In the genomic region with DNA sequence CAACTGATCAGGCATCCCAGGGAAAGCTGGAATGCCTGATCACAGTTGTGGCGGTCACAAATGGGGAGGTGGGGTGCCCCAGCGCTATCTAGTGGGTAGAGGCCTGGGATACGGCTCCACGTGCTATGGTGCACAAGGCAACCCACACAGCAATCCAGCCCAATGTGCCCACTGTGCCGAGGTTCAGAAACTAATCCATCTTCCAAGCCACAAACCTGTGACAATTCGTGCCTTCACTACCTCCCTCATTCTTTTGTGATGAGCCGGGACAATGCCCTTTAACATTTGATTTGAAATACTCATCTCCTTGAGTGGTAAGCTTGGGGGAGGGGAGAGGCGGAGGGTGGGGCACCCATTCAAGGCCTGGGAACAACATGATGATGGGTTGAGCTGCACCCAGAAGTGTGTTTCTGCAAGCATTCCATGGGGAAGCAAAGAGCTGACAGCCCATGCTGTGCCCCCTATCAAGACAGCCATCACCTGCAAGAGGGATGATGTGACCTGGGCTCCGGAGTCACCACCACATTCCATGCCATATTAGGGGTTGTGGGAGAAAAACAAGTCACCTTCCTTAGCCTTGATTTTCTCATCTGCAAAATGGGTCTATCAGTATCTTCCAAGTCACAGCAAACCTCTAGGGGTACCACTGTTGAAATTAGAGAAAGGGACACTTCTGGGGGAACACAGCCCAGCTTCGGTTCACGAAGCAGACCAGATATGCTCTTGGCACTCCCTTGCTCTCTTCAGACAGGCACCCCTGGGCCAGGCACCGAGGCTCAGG, we compare ENCODE assay signal across 17 cellular contexts. TPM values are rescaled to one million over a fixed set of nuclear protein-coding genes. Genes with fewer than 3 reads are reported as not detected.
A peak's percentile ranks its signal among the peaks of the same experiment; 100 is the strongest.
DNase-seq lines count a peak whose midpoint lies in the region; ATAC-seq and TF ChIP-seq lines count a peak whose summit lies in the region.
"Had no signal": no experiment of that assay in that cellular context is flagged by ENCODE, and none has a peak within 500 bp of the region (broad histone marks: within the 10 kb centered on the region; RNA-seq: fewer than 3 reads in every experiment).

No MANE protein-coding gene starts in this region.

- peaks cover 37% of the 10 kb centered on the region for H3K36me3 Mint-ChIP-seq in activated CD4-positive, alpha-beta memory T cell treated with anti-CD3 and anti-CD28 coated beads for 36 hours
- H3K36me3 Mint-ChIP-seq in activated CD4-positive, alpha-beta memory T cell treated with anti-CD3 and anti-CD28 coated beads, Interleukin-2, amount 10 ng/mL, durations not matched to agents 7 days and 5 days (ENCODE audit: low read depth): peaks cover 59% of the 10 kb centered on the region
- H3K36me3 Mint-ChIP-seq in endodermal cell (ENCODE audit: low read depth): peaks cover 60% of the 10 kb centered on the region

- peaks cover 26% of the 10 kb centered on the region for H3K4me1 Mint-ChIP-seq in activated CD4-positive, alpha-beta memory T cell treated with anti-CD3 and anti-CD28 coated beads for 36 hours (ENCODE audit: low read depth)
- peaks cover 39% of the 10 kb centered on the region for H3K4me1 Mint-ChIP-seq in activated CD4-positive, alpha-beta memory T cell treated with anti-CD3 and anti-CD28 coated beads, Interleukin-2, amount 10 ng/mL, durations not matched to agents 7 days and 5 days
- peaks cover 6% of the 10 kb centered on the region for H3K4me1 Mint-ChIP-seq in endodermal cell

- H3K27ac ChIP-seq in endodermal cell (ENCODE audit: low read depth, low read length): peak overlapping the region; percentile 16
- H3K27ac ChIP-seq in spleen: peak overlapping the region in 1 of 8 donors; percentile 11
- H3K27ac ChIP-seq: foreskin keratinocyte, pancreas had no signal

- H3K36me3 ChIP-seq in endodermal cell (ENCODE audit: control insufficient read depth, insufficient read depth, low read length): peaks cover 65% of the 10 kb centered on the region
- peaks cover 11 to 73% (median 65%) of the 10 kb centered on the region in 6 donors for H3K36me3 ChIP-seq in spleen

- H3K4me1 ChIP-seq in endodermal cell (ENCODE audit: control insufficient read depth, insufficient read depth, low read length) (no peaks in the 10 kb centered on the region), spleen (peaks cover 16 to 76% (median 44%) of the 10 kb centered on the region in 6 donors)

- no peaks in the 10 kb centered on the region for H3K27me3 Mint-ChIP-seq in activated CD4-positive, alpha-beta memory T cell treated with anti-CD3 and anti-CD28 coated beads for 36 hours
- H3K27me3 Mint-ChIP-seq in activated CD4-positive, alpha-beta memory T cell treated with anti-CD3 and anti-CD28 coated beads, Interleukin-2, amount 10 ng/mL, durations not matched to agents 7 days and 5 days: no peaks in the 10 kb centered on the region
- no peaks in the 10 kb centered on the region for H3K27me3 Mint-ChIP-seq in endodermal cell (ENCODE audit: insufficient read depth)

- WGBS in endodermal cell (ENCODE audit: insufficient coverage in 1 of 2, insufficient read length in 1 of 2), 2 experiments: 84 to 91% methylated on average over 11 of the region's 12 CpGs
- WGBS in spleen, 5 donors: 85 to 89% (median 88%) methylated on average over 11 to 12 of the region's 12 CpGs

- H3K9ac ChIP-seq in endodermal cell (ENCODE audit: extremely low read depth, low read length, poor library complexity, severe bottlenecking): no peak overlapping the region

- H3K9me3 ChIP-seq in endodermal cell (ENCODE audit: control insufficient read depth, low read length) (no peaks in the 10 kb centered on the region), spleen (no peaks in the 10 kb centered on the region)
- H3K9me3 ChIP-seq: pancreas, stomach had no signal

- no peak for ATAC-seq in GM19467 (IDR thresholded peaks at IDR 0.05; ENCODE audit: unreplicated experiment)
- ATAC-seq: foreskin keratinocyte, pancreas had no signal

- POLR2A ChIA-PET in activated CD4-positive, alpha-beta memory T cell treated with anti-CD3 and anti-CD28 coated beads for 36 hours (lab: Charles Lee): no interaction called here
- POLR2A ChIA-PET in activated CD4-positive, alpha-beta memory T cell treated with anti-CD3 and anti-CD28 coated beads, Interleukin-2, amount 10 ng/mL, durations not matched to agents 7 days and 5 days (lab: Charles Lee): interaction anchor here (1.0 to 8.1 kb wide), 3 partner anchors 9 to 44 kb away, joined by 3 to 114 read pairs (median 4); a partner anchor contains a TSS

- H3K4me3 ChIP-seq in endodermal cell (ENCODE audit: low read length) (no peak overlapping the region), spleen (no peak overlapping the region)
- H3K4me3 ChIP-seq: pancreas, stomach had no signal

- in situ Hi-C loops in G401 (cut with HindIII; ENCODE audit: low sequenced_read_pairs): no loop called here

- CTCF ChIA-PET in activated CD4-positive, alpha-beta memory T cell treated with anti-CD3 and anti-CD28 coated beads for 36 hours (lab: Charles Lee): interaction anchor here (1.0 to 1.2 kb wide), 3 partner anchors 11 to 153 kb away, joined by 3 to 4 read pairs (median 4); no protein-coding TSS in a partner anchor
- CTCF ChIA-PET in activated CD4-positive, alpha-beta memory T cell treated with anti-CD3 and anti-CD28 coated beads, Interleukin-2, amount 10 ng/mL, durations not matched to agents 7 days and 5 days (lab: Charles Lee): no interaction called here

- no peak for TF ChIP-seq POLR2A in spleen (IDR thresholded peaks at IDR 0.05)

- no peak for DNase-seq in activated CD4-positive, alpha-beta memory T cell treated with anti-CD3 and anti-CD28 coated beads for 36 hours
- no peak for DNase-seq in activated CD4-positive, alpha-beta memory T cell treated with anti-CD3 and anti-CD28 coated beads, Interleukin-2, amount 10 ng/mL, durations not matched to agents 7 days and 5 days
- DNase-seq in M059J (ENCODE audit: low read depth) (peak; percentile 71), endodermal cell (no peak), spleen (peak; percentile 35), NCI-H510A treated with DMSO at 0.1 percent for 48 hours (lab: John Stamatoyannopoulos, UW) (no peak), G401 (ENCODE audit: low spot score) (no peak)
- DNase-seq: DMS79; MM.1S; NCI-H345; SIG-M5; stimulated activated CD4-positive, alpha-beta T cell treated with anti-CD3 and anti-CD28 coated beads, Interleukin-4, amount 100 ng/mL, for 1 hour; stomach had no signal

- H3K27me3 ChIP-seq in endodermal cell (ENCODE audit: control insufficient read depth, insufficient read depth, low read length, poor library complexity, severe bottlenecking) (no peaks in the 10 kb centered on the region), spleen (replicated peaks in 1 of 7) (no peaks in the 10 kb centered on the region)
- H3K27me3 ChIP-seq: foreskin keratinocyte, pancreas, stomach had no signal

- H3K27ac Mint-ChIP-seq in activated CD4-positive, alpha-beta memory T cell treated with anti-CD3 and anti-CD28 coated beads for 36 hours: peak overlapping the region; percentile 56
- no peak overlapping the region for H3K27ac Mint-ChIP-seq in activated CD4-positive, alpha-beta memory T cell treated with anti-CD3 and anti-CD28 coated beads, Interleukin-2, amount 10 ng/mL, durations not matched to agents 7 days and 5 days
- H3K27ac Mint-ChIP-seq in endodermal cell: peak overlapping the region; percentile 79

- intact Hi-C loops in activated CD4-positive, alpha-beta memory T cell treated with anti-CD3 and anti-CD28 coated beads for 36 hours (cut with micrococcal nuclease): no loop called here
- intact Hi-C loops in spleen (cut with DNase I; ENCODE audit: low total_unique reads): no loop called here

- TF ChIP-seq CTCF in endodermal cell (conservative IDR thresholded peaks at IDR 0.05) (no peak), spleen (IDR thresholded peaks at IDR 0.05 in 8 of 11, conservative IDR thresholded peaks at IDR 0.05 in 3 of 11) (no peak)

- no peak overlapping the region for H3K4me3 Mint-ChIP-seq in activated CD4-positive, alpha-beta memory T cell treated with anti-CD3 and anti-CD28 coated beads for 36 hours
- no peak overlapping the region for H3K4me3 Mint-ChIP-seq in activated CD4-positive, alpha-beta memory T cell treated with anti-CD3 and anti-CD28 coated beads, Interleukin-2, amount 10 ng/mL, durations not matched to agents 7 days and 5 days
- H3K4me3 Mint-ChIP-seq in endodermal cell: no peak overlapping the region

- no peaks in the 10 kb centered on the region for H3K9me3 Mint-ChIP-seq in activated CD4-positive, alpha-beta memory T cell treated with anti-CD3 and anti-CD28 coated beads for 36 hours
- no peaks in the 10 kb centered on the region for H3K9me3 Mint-ChIP-seq in activated CD4-positive, alpha-beta memory T cell treated with anti-CD3 and anti-CD28 coated beads, Interleukin-2, amount 10 ng/mL, durations not matched to agents 7 days and 5 days
- H3K9me3 Mint-ChIP-seq in endodermal cell: no peaks in the 10 kb centered on the region
- H3K9me3 Mint-ChIP-seq: activated T-helper 2 cell treated with anti-CD3 and anti-CD28 coated beads, Interferon-gamma antibody, Interleukin-2, Interleukin-4, amounts not matched to agents 10 μg/mL and 5 μg/mL and 100 μg/mL, durations not matched to agents 14 hours and 24 hours and 36 hours had no signal

RNA-seq across cellular contexts. Expression of a gene that starts 3.7 kb away (rescaled TPM):
- total RNA-seq in activated CD4-positive, alpha-beta memory T cell treated with anti-CD3 and anti-CD28 coated beads for 36 hours: 100 to 1,000 TPM; 165 to 175 TPM
- total RNA-seq in activated CD4-positive, alpha-beta memory T cell treated with anti-CD3 and anti-CD28 coated beads, Interleukin-2, amount 10 ng/mL, durations not matched to agents 7 days and 5 days: 100 to 1,000 TPM; 141 to 150 TPM
- 351 and 758 TPM in 2 replicates for total RNA-seq in M059J (2014; rRNA removed; shearing (Covaris generic))
- total RNA-seq in endodermal cell: 100 to 1,000 TPM; 264 to 272 TPM
- polyA plus RNA-seq in endodermal cell (2013, experiment 1 of 2): 227 TPM
- polyA plus RNA-seq in endodermal cell (2013, experiment 2 of 2): 216 TPM
- total RNA-seq in spleen: 100 to 1,000 TPM; 128 to 467 (median 134) TPM
- 100 to 1,000 TPM; 233 to 378 (median 247) TPM for polyA plus RNA-seq in spleen
- total RNA-seq in G401 (2014; rRNA removed; shearing (Covaris generic)): 178 and 250 TPM in 2 replicates

RNA-seq across cellular contexts. Expression of a gene that starts 14.0 kb away (rescaled TPM):
- total RNA-seq in activated CD4-positive, alpha-beta memory T cell treated with anti-CD3 and anti-CD28 coated beads for 36 hours: not detected
- total RNA-seq in activated CD4-positive, alpha-beta memory T cell treated with anti-CD3 and anti-CD28 coated beads, Interleukin-2, amount 10 ng/mL, durations not matched to agents 7 days and 5 days: not detected
- total RNA-seq in M059J (2014; rRNA removed; shearing (Covaris generic)): not detected in 2 replicates
- total RNA-seq in endodermal cell (under 1 TPM in 1 of 2 donors, not detected in 1; 0.35 TPM), spleen (under 1 TPM in 2 of 7 donors, not detected in 5; 0.32 to 0.67 TPM)
- 0.36 TPM for polyA plus RNA-seq in endodermal cell (2013, experiment 1 of 2)
- polyA plus RNA-seq in endodermal cell (2013, experiment 2 of 2): 0.41 TPM
- under 1 TPM in 1 of 3 donors, not detected in 2; 0.03 TPM for polyA plus RNA-seq in spleen
- total RNA-seq in G401 (2014; rRNA removed; shearing (Covaris generic)): 0.07 and 10.6 TPM in 2 replicates
- total RNA-seq: activated T-helper 2 cell treated with anti-CD3 and anti-CD28 coated beads, Interferon-gamma antibody, Interleukin-2, Interleukin-4, amounts not matched to agents 10 μg/mL and 5 μg/mL and 100 μg/mL, durations not matched to agents 14 hours and 24 hours and 36 hours; foreskin keratinocyte; pancreas; stomach had no signal
- polyA plus RNA-seq: foreskin keratinocyte, stomach had no signal

RNA-seq across cellular contexts. Expression of a gene that starts 20.9 kb away (rescaled TPM):
- total RNA-seq in activated CD4-positive, alpha-beta memory T cell treated with anti-CD3 and anti-CD28 coated beads for 36 hours: 100 to 1,000 TPM; 483 to 526 TPM
- 100 to 1,000 TPM; 520 to 539 TPM for total RNA-seq in activated CD4-positive, alpha-beta memory T cell treated with anti-CD3 and anti-CD28 coated beads, Interleukin-2, amount 10 ng/mL, durations not matched to agents 7 days and 5 days
- 27.9 and 49.9 TPM in 2 replicates for total RNA-seq in M059J (2014; rRNA removed; shearing (Covaris generic))
- total RNA-seq in endodermal cell (100 to 1,000 TPM; 843 to 876 TPM), spleen (100 to 1,000 TPM; 590 to 922 (median 875) TPM)
- polyA plus RNA-seq in endodermal cell (2013, experiment 1 of 2): 625 TPM
- 517 TPM for polyA plus RNA-seq in endodermal cell (2013, experiment 2 of 2)
- polyA plus RNA-seq in spleen: 1,000 to 10,000 TPM in 1 of 3 donors, 100 to 1,000 TPM in 2; 239 to 1,169 (median 672) TPM
- 23.0 and 44.7 TPM in 2 replicates for total RNA-seq in G401 (2014; rRNA removed; shearing (Covaris generic))

RNA-seq across cellular contexts. Expression of a gene that starts 24.9 kb away (rescaled TPM):
- total RNA-seq in activated CD4-positive, alpha-beta memory T cell treated with anti-CD3 and anti-CD28 coated beads for 36 hours: not detected
- total RNA-seq in activated CD4-positive, alpha-beta memory T cell treated with anti-CD3 and anti-CD28 coated beads, Interleukin-2, amount 10 ng/mL, durations not matched to agents 7 days and 5 days: not detected
- total RNA-seq in M059J (2014; rRNA removed; shearing (Covaris generic)): not detected in 2 replicates
- total RNA-seq in endodermal cell: not detected
- polyA plus RNA-seq in endodermal cell (2013, experiment 1 of 2): not detected
- not detected for polyA plus RNA-seq in endodermal cell (2013, experiment 2 of 2)
- total RNA-seq in spleen: not detected
- polyA plus RNA-seq in spleen: not detected
- total RNA-seq in G401 (2014; rRNA removed; shearing (Covaris generic)): not detected in 2 replicates
- total RNA-seq: activated T-helper 2 cell treated with anti-CD3 and anti-CD28 coated beads, Interferon-gamma antibody, Interleukin-2, Interleukin-4, amounts not matched to agents 10 μg/mL and 5 μg/mL and 100 μg/mL, durations not matched to agents 14 hours and 24 hours and 36 hours; foreskin keratinocyte; pancreas; stomach had no signal
- polyA plus RNA-seq: foreskin keratinocyte, pancreas, stomach had no signal

RNA-seq across cellular contexts. Expression of a gene that starts 43.7 kb away (rescaled TPM):
- 1 to 10 TPM; 4.7 to 6.2 TPM for total RNA-seq in activated CD4-positive, alpha-beta memory T cell treated with anti-CD3 and anti-CD28 coated beads for 36 hours
- total RNA-seq in activated CD4-positive, alpha-beta memory T cell treated with anti-CD3 and anti-CD28 coated beads, Interleukin-2, amount 10 ng/mL, durations not matched to agents 7 days and 5 days: 1 to 10 TPM; 3.0 to 4.0 TPM
- not detected in 2 replicates for total RNA-seq in M059J (2014; rRNA removed; shearing (Covaris generic))
- total RNA-seq in endodermal cell (not detected), spleen (1 to 10 TPM in 6 of 7 donors, under 1 TPM in 1; 0.81 to 4.9 (median 1.5) TPM)
- polyA plus RNA-seq in endodermal cell (2013, experiment 1 of 2): not detected
- not detected for polyA plus RNA-seq in endodermal cell (2013, experiment 2 of 2)
- 1 to 10 TPM in 2 of 3 donors, under 1 TPM in 1; 0.49 to 3.4 (median 1.8) TPM for polyA plus RNA-seq in spleen
- total RNA-seq in G401 (2014; rRNA removed; shearing (Covaris generic)): not detected in 2 replicates

Comparison
In these comparisons a context has a peak if more than half of its experiments do, and no peak if none do; other contexts are left out.
1. DNase-seq: peak in M059J (single experiment) and spleen (single experiment); none in activated CD4-positive, alpha-beta memory T cell treated with anti-CD3 and anti-CD28 coated beads for 36 hours (single experiment), activated CD4-positive, alpha-beta memory T cell treated with anti-CD3 and anti-CD28 coated beads, Interleukin-2, amount 10 ng/mL, durations not matched to agents 7 days and 5 days (single experiment), endodermal cell (single experiment), NCI-H510A treated with DMSO at 0.1 percent for 48 hours (single experiment) and G401 (single experiment).